Comparison of ENCODE assay signal across 26 cellular contexts in the genomic region with DNA sequence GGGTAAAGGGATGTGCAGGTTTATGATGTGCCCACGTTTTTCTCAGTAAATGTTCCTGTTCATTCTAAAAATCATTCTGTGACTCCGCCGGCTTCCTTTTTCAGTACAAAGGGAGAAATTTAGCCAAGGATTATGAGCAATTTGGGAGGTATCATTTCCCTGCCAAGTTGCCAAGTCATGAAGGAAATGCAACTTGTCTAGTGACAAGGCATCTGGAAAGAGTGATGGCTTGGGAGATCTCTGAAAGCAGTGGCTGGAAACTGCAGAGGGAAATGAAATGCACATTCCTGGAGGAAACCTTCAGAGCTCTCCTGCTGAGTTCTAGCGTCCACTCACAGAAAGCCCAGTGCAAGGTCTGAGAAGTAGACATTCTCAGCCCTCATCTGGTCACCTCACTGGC.
"Had no signal": no experiment of that assay in that cellular context is flagged by ENCODE, and none has a peak within 500 bp of the region (broad histone marks: within the 10 kb centered on the region; RNA-seq: fewer than 3 reads in every experiment).

No MANE protein-coding gene starts in this region.

- H3K27ac ChIP-seq: stomach, testis, transverse colon had no signal

- FAIRE-seq: frontal cortex had no signal

- H3K36me3 Mint-ChIP-seq: activated naive CD8-positive, alpha-beta T cell; brain; naive B cell; stimulated activated naive B cell treated with anti-CD40 and anti-IgM and Interleukin-4, amounts not matched to agents 10 μg/mL and 1 μg/mL and 100 μg/mL, for 72 hours; T-cell had no signal

- H3K4me1 Mint-ChIP-seq: activated CD4-positive, alpha-beta T cell treated with anti-CD3 and anti-CD28 coated beads for 36 hours; naive B cell; stimulated activated naive B cell treated with anti-CD40 and anti-IgM and Interleukin-4, amounts not matched to agents 10 μg/mL and 1 μg/mL and 100 μg/mL, for 72 hours; T-cell had no signal

- DNase-seq: activated CD4-positive, alpha-beta T cell treated with anti-CD3 and anti-CD28 coated beads for 36 hours; activated CD4-positive, alpha-beta T cell treated with anti-CD3 and anti-CD28 coated beads, Interleukin-2, amount 50 U/mL, for 4 hours; activated CD4-positive, CD25-positive, alpha-beta regulatory T cell; activated naive CD4-positive, alpha-beta T cell; activated T-cell treated with anti-CD3 and anti-CD28 coated beads for 4 hours; activated T-cell treated with anti-CD3 and anti-CD28 coated beads, Interleukin-2, amount 50 U/mL, for 72 hours; cortex of kidney; effector memory CD8-positive, alpha-beta T cell; erythroblast; islet precursor cell; left ventricle myocardium superior; naive B cell; nephron progenitor cell; posterior cingulate gyrus; right cardiac atrium; stimulated activated CD4-positive, alpha-beta T cell treated with anti-CD3 and anti-CD28 coated beads, Interleukin-15, amount 100 ng/mL, for 24 hours; stimulated activated CD4-positive, alpha-beta T cell treated with anti-CD3 and anti-CD28 coated beads, Interleukin-2, amount 100 ng/mL, for 24 hours; stimulated activated naive B cell treated with anti-CD40 and anti-IgM and Interleukin-4, amounts not matched to agents 10 μg/mL and 1 μg/mL and 100 μg/mL, for 72 hours; stomach; T-cell; testis; transverse colon had no signal

- H3K27ac Mint-ChIP-seq: activated CD4-positive, alpha-beta T cell treated with anti-CD3 and anti-CD28 coated beads for 36 hours; activated naive CD8-positive, alpha-beta T cell; activated T-cell treated with anti-CD3 and anti-CD28 coated beads, Interleukin-2, amount 50 U/mL, for 72 hours; brain; effector memory CD8-positive, alpha-beta T cell; naive B cell; nephron progenitor cell; stimulated activated naive B cell treated with anti-CD40 and anti-IgM and Interleukin-4, amounts not matched to agents 10 μg/mL and 1 μg/mL and 100 μg/mL, for 72 hours; T-cell; T-helper 2 cell treated with Interferon-gamma antibody and Interleukin-4, amounts not matched to agents 5 μg/mL and 100 μg/mL, for 36 hours had no signal

- H3K4me3 Mint-ChIP-seq: activated CD4-positive, alpha-beta T cell treated with anti-CD3 and anti-CD28 coated beads for 36 hours; activated naive CD8-positive, alpha-beta T cell; activated T-cell treated with anti-CD3 and anti-CD28 coated beads, Interleukin-2, amount 50 U/mL, for 72 hours; brain; effector memory CD8-positive, alpha-beta T cell; naive B cell; nephron progenitor cell; stimulated activated naive B cell treated with anti-CD40 and anti-IgM and Interleukin-4, amounts not matched to agents 10 μg/mL and 1 μg/mL and 100 μg/mL, for 72 hours; T-cell; T-helper 2 cell treated with Interferon-gamma antibody and Interleukin-4, amounts not matched to agents 5 μg/mL and 100 μg/mL, for 36 hours had no signal

- H3K9me3 Mint-ChIP-seq: activated T-cell treated with anti-CD3 and anti-CD28 coated beads, Interleukin-2, amount 50 U/mL, for 72 hours; effector memory CD8-positive, alpha-beta T cell; naive B cell; nephron progenitor cell; stimulated activated naive B cell treated with anti-CD40 and anti-IgM and Interleukin-4, amounts not matched to agents 10 μg/mL and 1 μg/mL and 100 μg/mL, for 72 hours; T-cell; T-helper 2 cell treated with Interferon-gamma antibody and Interleukin-4, amounts not matched to agents 5 μg/mL and 100 μg/mL, for 36 hours had no signal

- H3K27me3 ChIP-seq: testis had no signal

- H3K9me3 ChIP-seq: stomach, testis, transverse colon had no signal

- H3K36me3 ChIP-seq: stomach, transverse colon had no signal

- H3K4me1 ChIP-seq: stomach, testis, transverse colon had no signal

- H3K4me3 ChIP-seq: stomach, testis, transverse colon had no signal

- ATAC-seq: activated CD4-positive, alpha-beta T cell treated with anti-CD3 and anti-CD28 coated beads for 36 hours; activated T-cell treated with anti-CD3 and anti-CD28 coated beads, Interleukin-2, amount 50 U/mL, for 72 hours; effector memory CD8-positive, alpha-beta T cell; left ventricle myocardium superior; right cardiac atrium; T-cell had no signal
